20 cellular contexts compared by ENCODE assay signal in genomic region chr15:72486144-72486543, GRCh38. TPM values are rescaled to one million over a fixed set of nuclear protein-coding genes. Genes with fewer than 3 reads are reported as not detected.
DNase-seq lines count a peak whose midpoint lies in the region; ATAC-seq, FAIRE-seq and TF ChIP-seq lines count a peak whose summit lies in the region.
"Had no signal": no experiment of that assay in that cellular context is flagged by ENCODE, and none has a peak within 500 bp of the region (broad histone marks: within the 10 kb centered on the region; RNA-seq: fewer than 3 reads in every experiment).

No MANE protein-coding gene starts in this region.

- peaks cover 19% of the 10 kb centered on the region for H3K36me3 Mint-ChIP-seq in activated naive CD8-positive, alpha-beta T cell treated with anti-CD3 and anti-CD28 coated beads, Interleukin-2, amount 50 U/mL, for 24 hours (ENCODE audit: low read depth)
- H3K36me3 Mint-ChIP-seq: IgD-negative memory B cell had no signal

- H3K4me1 ChIP-seq in HepG2 (ENCODE audit: insufficient read depth, low read length) (peaks cover 9% of the 10 kb centered on the region; the same call in 1 of the 2 replicates), right lobe of liver (peaks cover 0 to 21% (median 0%) of the 10 kb centered on the region in 4 donors)

- no peak overlapping the region for H3K4me2 ChIP-seq in HepG2 (ENCODE audit: low read depth, low read length)

- peaks cover 70% of the 10 kb centered on the region for H4K20me1 ChIP-seq in HepG2 (ENCODE audit: insufficient read depth, low read length)

- no peak for TF ChIP-seq POLR2A in HepG2 (IDR thresholded peaks at IDR 0.05; ENCODE audit: insufficient read depth in 1 of 2, low read depth in 2 of 2, low read length in 2 of 2)
- no peak for TF ChIP-seq POLR2A in right lobe of liver (IDR thresholded peaks at IDR 0.05)

- TF ChIP-seq EP300 in HepG2 (IDR thresholded peaks at IDR 0.05; ENCODE audit: low read depth in 2 of 2, low read length in 2 of 2) (no peak), HepG2 (CRISPR knock-in tag; IDR thresholded peaks at IDR 0.05; ENCODE audit: borderline replicate concordance) (no peak)

- H3K36me3 ChIP-seq in HepG2 (replicated peaks in 1 of 2; ENCODE audit: control insufficient read depth in 1 of 2, insufficient read depth in 2 of 2, low read length in 2 of 2) (peaks cover 2 to 38% of the 10 kb centered on the region in 2 experiments; a peak in 3 of 5 replicates), right lobe of liver (no peaks in the 10 kb centered on the region)

- in situ Hi-C loops in HepG2 (cut with HindIII; ENCODE audit: extremely low pct_ligation_motif_present, low pct_unique_long_range_greater_than_20kb), result no loop called here

- H3K27me3 ChIP-seq in HepG2 (ENCODE audit: control insufficient read depth in 1 of 2, insufficient read depth in 2 of 2, low read length in 2 of 2), result no peaks in the 10 kb centered on the region
- no peaks in the 10 kb centered on the region for H3K27me3 ChIP-seq in right lobe of liver

- H3K9me3 ChIP-seq in HepG2 (ENCODE audit: low read length), result no peaks in the 10 kb centered on the region
- H3K9me3 ChIP-seq in right lobe of liver, result no peaks in the 10 kb centered on the region

- H3K79me2 ChIP-seq in HepG2 (ENCODE audit: insufficient read depth, low read length), result peaks cover 96% of the 10 kb centered on the region

- no peaks in the 10 kb centered on the region for H3K9me3 Mint-ChIP-seq in activated naive CD8-positive, alpha-beta T cell treated with anti-CD3 and anti-CD28 coated beads, Interleukin-2, amount 50 U/mL, for 24 hours
- H3K9me3 Mint-ChIP-seq: IgD-negative memory B cell had no signal

- H3K27ac ChIP-seq in HepG2 (ENCODE audit: extremely low read length, insufficient read depth, low read length), result no peak overlapping the region
- no peak overlapping the region for H3K27ac ChIP-seq in right lobe of liver

- H3K4me3 ChIP-seq in HepG2 (replicated peaks in 1 of 3; ENCODE audit: insufficient read depth in 1 of 3, low read depth in 2 of 3, low read length in 3 of 3) (no peak overlapping the region), right lobe of liver (no peak overlapping the region), fibroblast of mammary gland (ENCODE audit: control insufficient read depth, low read depth, low read length) (no peak overlapping the region)

- BruUV-seq in HepG2 (replicated peaks; lab: Mats Ljungman, UMichigan), result TSS peak; percentile 4

- FAIRE-seq in HepG2 (lab: Jason Lieb, UNC), result no peak
- FAIRE-seq: GM19239, RCC 7860 had no signal

- WGBS in HepG2 (ENCODE audit: low lambda C conversion rate), result 92% methylated on average over 3 of the region's 3 CpGs
- 92% methylated on average over 2 of the region's 3 CpGs for WGBS in right lobe of liver (ENCODE audit: insufficient coverage, low coverage, low lambda C conversion rate, missing lambda C conversion rate)

- H3K4me1 Mint-ChIP-seq in activated naive CD8-positive, alpha-beta T cell treated with anti-CD3 and anti-CD28 coated beads, Interleukin-2, amount 50 U/mL, for 24 hours, result peaks cover 83% of the 10 kb centered on the region

- POLR2A ChIA-PET in HepG2 (lab: Yijun Ruan, JAX), result no interaction called here

- no peak overlapping the region for H3K4me3 Mint-ChIP-seq in activated naive CD8-positive, alpha-beta T cell treated with anti-CD3 and anti-CD28 coated beads, Interleukin-2, amount 50 U/mL, for 24 hours
- H3K4me3 Mint-ChIP-seq: IgD-negative memory B cell had no signal

- intact Hi-C loops in HepG2 (cut with micrococcal nuclease; ENCODE audit: unreplicated experiment) (no loop called here), right lobe of liver (cut with DNase I) (no loop called here)

- DNase-seq in HepG2 (ENCODE audit: low spot score) (no peak), right lobe of liver (no peak), amniotic epithelial cell (ENCODE audit: low read depth) (peak; percentile 26), fibroblast of mammary gland (ENCODE audit: low read depth) (peak; percentile 13), NCI-H2171 treated with DMSO at 0.1 percent for 48 hours (lab: John Stamatoyannopoulos, UW) (no peak), DMS 273 treated with DMSO at 0.1 percent for 48 hours (lab: John Stamatoyannopoulos, UW) (no peak), globus pallidus (ENCODE audit: low spot score) (no peak)
- no peak for DNase-seq in activated naive CD8-positive, alpha-beta T cell treated with anti-CD3 and anti-CD28 coated beads, Interleukin-2, amount 50 U/mL, for 24 hours
- DNase-seq: C1 segment of cervical spinal cord, DMS153, H7, NCI-H1436, NCI-H2029 treated with DMSO at 0.1 percent for 48 hours, NCI-H510A, NCI-H82, SHP77 treated with DMSO at 0.1 percent for 48 hours had no signal

- TF ChIP-seq CTCF in HepG2 (CRISPR knock-in tag; IDR thresholded peaks at IDR 0.05) (no peak), right lobe of liver (IDR thresholded peaks at IDR 0.05) (no peak), fibroblast of mammary gland (conservative IDR thresholded peaks at IDR 0.05; ENCODE audit: control insufficient read depth, insufficient read depth, low read depth, low read length) (no peak)

- no peak for TF ChIP-seq RAD21 in HepG2 (CRISPR knock-in tag; IDR thresholded peaks at IDR 0.05)

- H2AFZ ChIP-seq in HepG2 (ENCODE audit: low read length), result no peak overlapping the region

- no peaks in the 10 kb centered on the region for H3K27me3 Mint-ChIP-seq in activated naive CD8-positive, alpha-beta T cell treated with anti-CD3 and anti-CD28 coated beads, Interleukin-2, amount 50 U/mL, for 24 hours
- H3K27me3 Mint-ChIP-seq: IgD-negative memory B cell had no signal

- CTCF ChIA-PET in HepG2 (lab: Yijun Ruan, JAX; ENCODE audit: low intra/inter-chr PET ratio, low total read pairs), result no interaction called here

- H3K27ac Mint-ChIP-seq in activated naive CD8-positive, alpha-beta T cell treated with anti-CD3 and anti-CD28 coated beads, Interleukin-2, amount 50 U/mL, for 24 hours, result no peak overlapping the region

- ATAC-seq in HepG2, result no peak
- no peak for ATAC-seq in right lobe of liver
- no peak for ATAC-seq in activated naive CD8-positive, alpha-beta T cell treated with anti-CD3 and anti-CD28 coated beads, Interleukin-2, amount 50 U/mL, for 24 hours
- ATAC-seq: SK-N-SH treated with all-trans-retinoic acid at 6 μM for 48 hours had no signal

- H3K9ac ChIP-seq in HepG2 (ENCODE audit: insufficient read depth, low read depth, low read length), result no peak overlapping the region

TF ChIP-seq in HepG2, 621 proteins besides CTCF, POLR2A, EP300 and RAD21 (continues in another document):
- TF ChIP-seq DMAP1 (CRISPR knock-in tag; IDR thresholded peaks at IDR 0.05) (no peak), PRDM10 (CRISPR knock-in tag; IDR thresholded peaks at IDR 0.05; ENCODE audit: low read depth) (no peak), RARA (CRISPR knock-in tag; IDR thresholded peaks at IDR 0.05) (no peak)

RNA-seq across cellular contexts. Expression of gene ARIH1, which starts 12.0 kb away (rescaled TPM):
- 59.8 and 86.6 TPM in 2 replicates for total RNA-seq in HepG2 (2016; rRNA removed; fragmentation: Illumina TruSeq; extraction: Trizol)
- 14.0 and 16.1 TPM in 2 replicates for total RNA-seq in HepG2 (2016; cell fraction: cytosol; rRNA removed; fragmentation: Illumina TruSeq; extraction: Trizol; ENCODE audit: low read depth)
- 61.7 and 80.6 TPM in 2 replicates for total RNA-seq in HepG2 (2016; cell fraction: insoluble cytoplasmic fraction; rRNA removed; fragmentation: Illumina TruSeq; extraction: Trizol)
- 28.0 and 28.9 TPM in 2 replicates for total RNA-seq in HepG2 (2016; cell fraction: membrane; rRNA removed; fragmentation: Illumina TruSeq; extraction: Trizol)
- total RNA-seq in HepG2 (2016; cell fraction: nucleus; rRNA removed; fragmentation: Illumina TruSeq; extraction: Trizol), result 56.2 and 63.4 TPM in 2 replicates
- 38.8 TPM in 2 replicates for polyA plus RNA-seq in HepG2 (2011; rRNA removed)
- 12.6 and 18.8 TPM in 2 replicates for polyA plus RNA-seq in HepG2 (2011; cell fraction: cytosol; rRNA removed)
- polyA plus RNA-seq in HepG2 (2011; cell fraction: nucleus; rRNA removed), result 31.9 and 33.5 TPM in 2 replicates
- polyA plus RNA-seq in HepG2 (2012), result 43.8 and 62.8 TPM in 2 replicates
- 3.8 TPM in 2 replicates for polyA plus RNA-seq in HepG2 (2016; cell fraction: cytosol; fragmentation: Illumina TruSeq; extraction: Trizol; ENCODE audit: low read depth)
- 62.5 and 68.7 TPM in 2 replicates for polyA plus RNA-seq in HepG2 (2016; cell fraction: insoluble cytoplasmic fraction; fragmentation: Illumina TruSeq; extraction: Trizol; ENCODE audit: low read depth)
- polyA plus RNA-seq in HepG2 (2016; cell fraction: membrane; fragmentation: Illumina TruSeq; extraction: Trizol; ENCODE audit: low read depth), result 11.2 and 12.2 TPM in 2 replicates
- 72.1 and 79.2 TPM in 2 replicates for polyA plus RNA-seq in HepG2 (2016; cell fraction: nucleus; fragmentation: Illumina TruSeq; extraction: Trizol; ENCODE audit: insufficient read depth, low read depth)
- polyA minus RNA-seq in HepG2 (2011; rRNA and poly(A)+ RNA removed; ENCODE audit: low replicate concordance), result 85.1 and 129 TPM in 2 replicates
- 56.6 and 72.9 TPM in 2 replicates for polyA minus RNA-seq in HepG2 (2011; cell fraction: cytosol; rRNA and poly(A)+ RNA removed)
- 81.6 and 98.1 TPM in 2 replicates for polyA minus RNA-seq in HepG2 (2011; cell fraction: nucleus; rRNA and poly(A)+ RNA removed)
- total RNA-seq in right lobe of liver, result 10 to 100 TPM; 19.3 to 84.7 (median 69.9) TPM

Comparison
In these comparisons a context has a peak if more than half of its experiments do, and no peak if none do; other contexts are left out.
1. DNase-seq: peak in amniotic epithelial cell (single experiment) and fibroblast of mammary gland (single experiment); none in HepG2 (single experiment), right lobe of liver (0 of 3), NCI-H2171 treated with DMSO at 0.1 percent for 48 hours (single experiment), DMS 273 treated with DMSO at 0.1 percent for 48 hours (single experiment), globus pallidus (single experiment) and activated naive CD8-positive, alpha-beta T cell treated with anti-CD3 and anti-CD28 coated beads, Interleukin-2, amount 50 U/mL, for 24 hours (single experiment).